8 cellular contexts compared by ENCODE assay signal in the genomic region with DNA sequence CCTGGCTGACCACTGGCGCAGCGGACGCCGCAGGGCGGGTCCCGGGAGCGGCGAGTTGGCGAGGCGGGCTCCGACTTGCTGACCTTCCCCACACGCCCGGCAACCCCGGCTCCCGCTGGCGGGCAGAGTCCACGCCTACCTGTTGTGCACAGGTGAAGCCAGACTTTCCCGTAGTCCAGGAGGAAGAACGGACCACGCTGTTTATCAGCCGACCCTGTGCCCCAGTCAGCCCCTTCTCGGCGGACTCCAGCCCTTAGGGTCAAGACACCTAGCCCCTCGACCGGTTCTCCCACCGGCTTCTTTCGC. TPM values are rescaled to one million over a fixed set of nuclear protein-coding genes. Genes with fewer than 3 reads are reported as not detected.
DNase-seq lines count a peak whose midpoint lies in the region; ATAC-seq and TF ChIP-seq lines count a peak whose summit lies in the region.

No MANE protein-coding gene starts in this region.

- H3K9ac ChIP-seq in BLaER1 = peak overlapping the region; percentile 83

- H3K27ac ChIP-seq in BLaER1 (peak overlapping the region; percentile 66), SJSA1 (peak overlapping the region; percentile 28; the same call in 1 of the 2 replicates), dorsolateral prefrontal cortex (peak overlapping the region in 58 of 59 donors; percentile 3 to 92 (median 79)), lower lobe of right lung (peak overlapping the region; percentile 90), temporal lobe (ENCODE audit: low read depth, low read length) (peak overlapping the region; percentile 86)

- ATAC-seq in GM18909 (IDR thresholded peaks at IDR 0.05; ENCODE audit: poor library complexity, unreplicated experiment) (peak; percentile 28), HG03175 (IDR thresholded peaks at IDR 0.05; ENCODE audit: unreplicated experiment) (peak; percentile 22), lower lobe of right lung (peak; percentile 92 to 94)

- intact Hi-C loops in dorsolateral prefrontal cortex (cut with DNase I) (loop anchor here in 1 of 2 donors (2.0 to 5.0 kb wide), 3 partner anchors 31 to 213 kb away; partner anchors contain the start of gene HECTD1), lower lobe of right lung (cut with DNase I) (no loop called here)

- H3K4me1 ChIP-seq in BLaER1 (peaks cover 13% of the 10 kb centered on the region), SJSA1 (replicated peaks) (peaks cover 4% of the 10 kb centered on the region), lower lobe of right lung (peaks cover 35% of the 10 kb centered on the region)

- DNase-seq in SJSA1 (ENCODE audit: low read depth in 1 of 2, low spot score in 2 of 2) (peak in 1 of 2 experiments; percentile 47), dorsolateral prefrontal cortex (peak in 5 of 10 donors; percentile 28 to 65 (median 44)), lower lobe of right lung (peak; percentile 89), OCI-M2 (lab: John Stamatoyannopoulos, UW; ENCODE audit: unreplicated experiment) (no peak)

- H4K20me1 ChIP-seq in BLaER1 = 0 out of 2 replicates have a peak, but pooled peaks cover 6% of the 10 kb centered on the region

- TF ChIP-seq CTCF in dorsolateral prefrontal cortex (IDR thresholded peaks at IDR 0.05 in 54 of 56, conservative IDR thresholded peaks at IDR 0.05 in 2 of 56; ENCODE audit: low read depth in 1 of 56, partially characterized antibody in 56 of 56) (no peak), lower lobe of right lung (IDR thresholded peaks at IDR 0.05) (no peak)

- H3K4me2 ChIP-seq in BLaER1 = peak overlapping the region; percentile 95

- H3K9me3 ChIP-seq in BLaER1 = no peaks in the 10 kb centered on the region
- no peaks in the 10 kb centered on the region for H3K9me3 ChIP-seq in SJSA1 (replicated peaks)
- no peaks in the 10 kb centered on the region for H3K9me3 ChIP-seq in lower lobe of right lung

- H3K27me3 ChIP-seq in BLaER1 = peaks cover 11% of the 10 kb centered on the region; the same call in 1 of the 2 replicates
- no peaks in the 10 kb centered on the region for H3K27me3 ChIP-seq in SJSA1 (replicated peaks)
- no peaks in the 10 kb centered on the region for H3K27me3 ChIP-seq in dorsolateral prefrontal cortex
- H3K27me3 ChIP-seq in lower lobe of right lung (ENCODE audit: low read depth) = no peaks in the 10 kb centered on the region

- H3K36me3 ChIP-seq in BLaER1 (no peaks in the 10 kb centered on the region), SJSA1 (peaks cover 4% of the 10 kb centered on the region; the same call in 1 of the 2 replicates), lower lobe of right lung (no peaks in the 10 kb centered on the region)

- H3K4me3 ChIP-seq in BLaER1 = peak overlapping the region; percentile 92
- H3K4me3 ChIP-seq in SJSA1 = peak overlapping the region; percentile 74
- peak overlapping the region; percentile 60 to 100 (median 91) for H3K4me3 ChIP-seq in dorsolateral prefrontal cortex
- peak overlapping the region; percentile 96 for H3K4me3 ChIP-seq in lower lobe of right lung

RNA-seq across cellular contexts. Expression of gene HEATR5A, which starts 0.4 kb away (rescaled TPM):
- total RNA-seq in SJSA1 (2014; rRNA removed; shearing (Covaris generic)) = 23.4 and 24.5 TPM in 2 replicates
- total RNA-seq in dorsolateral prefrontal cortex = 10 to 100 TPM; 21.3 to 55.7 (median 34.4) TPM
- total RNA-seq in lower lobe of right lung = 41.6 TPM
- 22.4 TPM for total RNA-seq in temporal lobe

RNA-seq across cellular contexts. Expression of gene DTD2, which starts 37.3 kb away (rescaled TPM):
- total RNA-seq in SJSA1 (2014; rRNA removed; shearing (Covaris generic)) = 30.4 and 48.7 TPM in 2 replicates
- total RNA-seq in dorsolateral prefrontal cortex = 10 to 100 TPM; 11.4 to 33.1 (median 22.2) TPM
- total RNA-seq in lower lobe of right lung = 13.4 TPM
- total RNA-seq in temporal lobe = 28.8 TPM

Comparison
In these comparisons a context has a peak if more than half of its experiments do, and no peak if none do; other contexts are left out.
1. H3K27ac ChIP-seq: peak in every context shown above with its lines; median percentile 90 in lower lobe of right lung; 86 in temporal lobe; 79 in dorsolateral prefrontal cortex; 66 in BLaER1; 28 in SJSA1.
2. ATAC-seq: peak in every context shown above with its lines; median percentile 93 in lower lobe of right lung; 28 in GM18909; 22 in HG03175.